ENCODE assay signal across 8 cellular contexts in genomic region chr14:69768873-69769272, GRCh38. TPM values are rescaled to one million over a fixed set of nuclear protein-coding genes. Genes with fewer than 3 reads are reported as not detected.
DNase-seq lines count a peak whose midpoint lies in the region; ATAC-seq and TF ChIP-seq lines count a peak whose summit lies in the region.

No MANE protein-coding gene starts in this region.

- H3K4me2 ChIP-seq in trophoblast cell (ENCODE audit: low read length) = peak overlapping the region; percentile 73

- no peak overlapping the region for H4K12ac ChIP-seq in trophoblast cell (ENCODE audit: low read depth, low read length)

- H3K4me1 ChIP-seq in esophagus squamous epithelium = peaks cover 19 to 63% (median 31%) of the 10 kb centered on the region in 3 donors
- H3K4me1 ChIP-seq in trophoblast cell (ENCODE audit: control insufficient read depth in 1 of 2, insufficient read depth in 2 of 2, low read length in 2 of 2) = peaks cover 0 to 10% of the 10 kb centered on the region in 2 experiments

- H2BK12ac ChIP-seq in trophoblast cell (ENCODE audit: low read length) = no peak overlapping the region

- TF ChIP-seq CTCF in esophagus squamous epithelium (IDR thresholded peaks at IDR 0.05) = no peak

- ATAC-seq in HG03565 (IDR thresholded peaks at IDR 0.05; ENCODE audit: unreplicated experiment) (no peak), GM18873 (IDR thresholded peaks at IDR 0.05; ENCODE audit: low FRiP score, unreplicated experiment) (no peak), HG02870 (IDR thresholded peaks at IDR 0.05; ENCODE audit: unreplicated experiment) (no peak)

- peaks cover 9% of the 10 kb centered on the region for H3K79me2 ChIP-seq in trophoblast cell (ENCODE audit: control insufficient read depth, insufficient read depth, low read length, poor library complexity)

- peaks cover 27 to 59% (median 44%) of the 10 kb centered on the region in 3 donors for H3K36me3 ChIP-seq in esophagus squamous epithelium
- H3K36me3 ChIP-seq in trophoblast cell (ENCODE audit: control insufficient read depth in 1 of 2, insufficient read depth in 2 of 2, low read length in 2 of 2) = peaks cover 21 to 40% of the 10 kb centered on the region in 2 experiments

- H4K8ac ChIP-seq in trophoblast cell (ENCODE audit: low read depth, low read length) = no peak overlapping the region

- H2AFZ ChIP-seq in trophoblast cell (ENCODE audit: insufficient read depth, low read length, poor library complexity) = no peak overlapping the region

- no peak overlapping the region for H3K23ac ChIP-seq in trophoblast cell (ENCODE audit: low read length)

- 46 to 65% methylated on average over 8 of the region's 8 CpGs for WGBS in esophagus squamous epithelium, 2 donors
- no CpG with 5 or more reads among the region's 8 CpGs for WGBS in trophoblast cell (ENCODE audit: extremely low coverage, insufficient coverage, insufficient read length)

- no peak overlapping the region for H2BK120ac ChIP-seq in trophoblast cell (ENCODE audit: insufficient read depth, low read length, poor library complexity)

- no peak overlapping the region for H3K9ac ChIP-seq in trophoblast cell (ENCODE audit: low read length)

- H3K9me3 ChIP-seq in esophagus squamous epithelium (no peaks in the 10 kb centered on the region), trophoblast cell (ENCODE audit: insufficient read depth, low read depth, low read length) (no peaks in the 10 kb centered on the region)

- peak overlapping the region; percentile 81 for H3K4ac ChIP-seq in trophoblast cell (ENCODE audit: low read depth, low read length)

- DNase-seq in SK-MEL-5 (ENCODE audit: low read depth, low spot score) (peak; percentile 28), esophagus squamous epithelium (lab: John Stamatoyannopoulos, UW) (no peak), trophoblast cell (peak in 1 of 2 donors; percentile 45), T1000 (lab: John Stamatoyannopoulos, UW) (no peak)

- H3K4me3 ChIP-seq in GM08714 (ENCODE audit: low read length) (peak overlapping the region; percentile 87), esophagus squamous epithelium (peak overlapping the region; percentile 78 to 96 (median 83)), trophoblast cell (ENCODE audit: low read depth, low read length) (no peak overlapping the region)

- no peak overlapping the region for H3K14ac ChIP-seq in trophoblast cell (ENCODE audit: low read length)

- no peak overlapping the region for H4K91ac ChIP-seq in trophoblast cell (ENCODE audit: low read depth, low read length)

- no peaks in the 10 kb centered on the region for H3K27me3 ChIP-seq in esophagus squamous epithelium
- H3K27me3 ChIP-seq in trophoblast cell (ENCODE audit: insufficient read depth, low read length) = no peaks in the 10 kb centered on the region

- intact Hi-C loops in esophagus squamous epithelium (cut with DNase I) = no loop called here

- no peak overlapping the region for H2AK5ac ChIP-seq in trophoblast cell (ENCODE audit: low read length)

- H3K27ac ChIP-seq in esophagus squamous epithelium (peak overlapping the region; percentile 98 to 100 (median 100)), trophoblast cell (ENCODE audit: low read depth, low read length) (no peak overlapping the region)

- no peak for TF ChIP-seq POLR2A in esophagus squamous epithelium (IDR thresholded peaks at IDR 0.05)

- H3K79me1 ChIP-seq in trophoblast cell (ENCODE audit: low read length) = peaks cover 12% of the 10 kb centered on the region

- H3K18ac ChIP-seq in trophoblast cell (ENCODE audit: low read length) = no peak overlapping the region

- H2BK5ac ChIP-seq in trophoblast cell (ENCODE audit: low read depth, low read length, poor library complexity) = no peak overlapping the region

- in situ Hi-C loops in SK-MEL-5 (cut with HindIII; ENCODE audit: low pct_unique_long_range_greater_than_20kb, low sequenced_read_pairs) = no loop called here

RNA-seq across cellular contexts. Expression of gene SRSF5, which starts 1.9 kb away (rescaled TPM):
- total RNA-seq in SK-MEL-5 (2014; rRNA removed; shearing (Covaris generic)) = 108 and 153 TPM in 2 replicates
- polyA plus RNA-seq in SK-MEL-5 (2015; cell fraction: cytosol; rRNA removed) = 191 and 212 TPM in 2 replicates
- 1,288 and 1,705 TPM in 2 replicates for polyA plus RNA-seq in SK-MEL-5 (2015; cell fraction: nucleus; rRNA removed)
- total RNA-seq in esophagus squamous epithelium = 100 to 1,000 TPM in 3 of 4 donors, 10 to 100 TPM in 1; 94.3 to 382 (median 173) TPM
- 200 TPM in 2 replicates for polyA plus RNA-seq in trophoblast cell (2013)

RNA-seq across cellular contexts. Expression of gene SLC10A1, which starts 28.2 kb away (rescaled TPM):
- total RNA-seq in SK-MEL-5 (2014; rRNA removed; shearing (Covaris generic)) = not detected in 2 replicates
- not detected in 2 replicates for polyA plus RNA-seq in SK-MEL-5 (2015; cell fraction: cytosol; rRNA removed)
- polyA plus RNA-seq in SK-MEL-5 (2015; cell fraction: nucleus; rRNA removed) = not detected in 2 replicates
- not detected for total RNA-seq in esophagus squamous epithelium
- polyA plus RNA-seq in trophoblast cell (2013) = 0.07 TPM in 2 replicates
